In the genomic region with DNA sequence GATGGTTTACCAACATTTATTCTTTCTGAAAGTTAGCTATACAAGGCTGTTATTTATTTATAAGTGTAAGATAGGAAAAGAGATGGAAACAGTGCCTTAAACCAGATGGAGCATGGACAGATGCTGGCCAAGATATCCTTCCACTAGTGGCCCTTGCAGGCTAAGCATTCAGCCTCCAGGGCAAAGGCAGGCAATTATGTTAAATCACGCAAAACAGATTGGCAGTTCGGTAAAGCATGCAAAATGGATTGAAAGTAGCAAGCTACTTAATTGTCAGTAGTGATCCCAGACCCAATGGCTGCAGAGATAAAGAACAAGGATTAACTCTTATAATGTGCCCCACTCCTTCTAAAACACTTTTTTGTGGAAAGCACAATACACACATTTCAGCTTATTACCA, we compare ENCODE assay signal across 12 cellular contexts.
"Had no signal": no experiment of that assay in that cellular context is flagged by ENCODE, and none has a peak within 500 bp of the region (broad histone marks: within the 10 kb centered on the region; RNA-seq: fewer than 3 reads in every experiment).

No MANE protein-coding gene starts in this region.

- H3K4me3 ChIP-seq: ascending aorta, lower lobe of right lung, suprapubic skin had no signal

- H3K27ac ChIP-seq: ascending aorta, lower lobe of right lung, suprapubic skin had no signal

- ATAC-seq: effector memory CD8-positive, alpha-beta T cell; lower lobe of right lung; sciatic nerve had no signal

- H3K9me3 ChIP-seq: ascending aorta, lower lobe of right lung, suprapubic skin had no signal

- H3K36me3 ChIP-seq: ascending aorta, lower lobe of right lung, suprapubic skin had no signal

- DNase-seq: activated CD4-positive, CD25-positive, alpha-beta regulatory T cell treated with anti-CD3 and anti-CD28 coated beads, Interleukin-2, amount 50 U/mL, for 72 hours; activated naive CD4-positive, alpha-beta T cell; activated T-cell treated with anti-CD3 and anti-CD28 coated beads for 4 hours; dermis blood vessel endothelial cell; effector memory CD8-positive, alpha-beta T cell; head of caudate nucleus; immature natural killer cell; lower lobe of right lung; midbrain had no signal

- H3K4me1 ChIP-seq: lower lobe of right lung, suprapubic skin had no signal

- H3K27me3 ChIP-seq: ascending aorta, suprapubic skin had no signal
